Comparison of ENCODE assay signal across 11 cellular contexts in genomic region chr17:58153046-58153445, GRCh38. TPM values are rescaled to one million over a fixed set of nuclear protein-coding genes. Genes with fewer than 3 reads are reported as not detected.
DNase-seq lines count a peak whose midpoint lies in the region; ATAC-seq and TF ChIP-seq lines count a peak whose summit lies in the region.
"Had no signal": no experiment of that assay in that cellular context is flagged by ENCODE, and none has a peak within 500 bp of the region (broad histone marks: within the 10 kb centered on the region; RNA-seq: fewer than 3 reads in every experiment).

No MANE protein-coding gene starts in this region.

- H3K9me3 Mint-ChIP-seq in stimulated activated naive CD8-positive, alpha-beta T cell treated with anti-CD3 and anti-CD28 coated beads, Interleukin-15, amount 100 ng/mL, for 72 hours = peaks cover 0 to 4% of the 10 kb centered on the region in 2 donors

- intact Hi-C loops in left ventricle myocardium superior (cut with micrococcal nuclease) = no loop called here
- intact Hi-C loops in stomach (cut with DNase I; ENCODE audit: low total_unique reads) = no loop called here

- peaks cover 35% of the 10 kb centered on the region for H3K4me1 Mint-ChIP-seq in stimulated activated naive CD8-positive, alpha-beta T cell treated with anti-CD3 and anti-CD28 coated beads, Interleukin-15, amount 100 ng/mL, for 72 hours

- TF ChIP-seq CTCF in stomach (IDR thresholded peaks at IDR 0.05) = no peak

- DNase-seq in activated gamma-delta T cell treated with Interleukin-2 at 50 U/mL for 16 hours (peak; percentile 73), activated gamma-delta T cell (lab: John Stamatoyannopoulos, UW) (no peak), left ventricle myocardium superior (no peak), NCI-H446 treated with DMSO at 0.1 percent for 48 hours (lab: John Stamatoyannopoulos, UW) (no peak), stomach (no peak)
- DNase-seq in activated CD8-positive, alpha-beta memory T cell treated with anti-CD3 and anti-CD28 coated beads for 24 hours = peak; percentile 66
- DNase-seq in stimulated activated naive CD8-positive, alpha-beta T cell treated with anti-CD3 and anti-CD28 coated beads, Interleukin-15, amount 100 ng/mL, for 72 hours = peak in 1 of 2 donors; percentile 51
- DNase-seq: nucleus accumbens had no signal

- TF ChIP-seq EP300 in stomach (IDR thresholded peaks at IDR 0.05) = no peak

- H3K36me3 ChIP-seq in stomach = no peaks in the 10 kb centered on the region

- H3K27ac Mint-ChIP-seq in stimulated activated naive CD8-positive, alpha-beta T cell treated with anti-CD3 and anti-CD28 coated beads, Interleukin-15, amount 100 ng/mL, for 72 hours = peak overlapping the region; percentile 89 to 92

- H3K9me3 ChIP-seq in stomach = no peaks in the 10 kb centered on the region

- peak; percentile 48 for ATAC-seq in left ventricle myocardium superior
- peak; percentile 72 for ATAC-seq in stimulated activated naive CD8-positive, alpha-beta T cell treated with anti-CD3 and anti-CD28 coated beads, Interleukin-15, amount 100 ng/mL, for 72 hours
- ATAC-seq in GM21367 (IDR thresholded peaks at IDR 0.05; ENCODE audit: unreplicated experiment) = no peak

- no peaks in the 10 kb centered on the region for H3K27me3 Mint-ChIP-seq in stimulated activated naive CD8-positive, alpha-beta T cell treated with anti-CD3 and anti-CD28 coated beads, Interleukin-15, amount 100 ng/mL, for 72 hours

- no peak overlapping the region for H3K4me3 ChIP-seq in stomach

- no peak for TF ChIP-seq POLR2A in stomach (IDR thresholded peaks at IDR 0.05)

- H3K4me3 Mint-ChIP-seq in stimulated activated naive CD8-positive, alpha-beta T cell treated with anti-CD3 and anti-CD28 coated beads, Interleukin-15, amount 100 ng/mL, for 72 hours = peak overlapping the region; percentile 38 to 50

- H3K4me1 ChIP-seq in stomach = peaks cover 7 to 14% (median 11%) of the 10 kb centered on the region in 4 donors

- H3K27ac ChIP-seq in stomach = no peak overlapping the region
- H3K27ac ChIP-seq: HL-60 had no signal

- WGBS in stomach, 5 donors = 47 to 67% (median 56%) methylated on average over 2 of the region's 2 CpGs

- H3K27me3 ChIP-seq in stomach = peaks cover 0 to 68% (median 22%) of the 10 kb centered on the region in 3 donors

RNA-seq across cellular contexts. Expression of gene OR4D1, which starts 4.9 kb away (rescaled TPM):
- total RNA-seq in left ventricle myocardium superior = not detected
- not detected for total RNA-seq in stomach
- under 1 TPM in 1 of 3 donors, not detected in 2; 0.03 TPM for polyA plus RNA-seq in stomach

RNA-seq across cellular contexts. Expression of gene OR4D2, which starts 13.7 kb away (rescaled TPM):
- total RNA-seq in left ventricle myocardium superior = not detected
- not detected for total RNA-seq in stomach
- polyA plus RNA-seq in stomach = not detected
- total RNA-seq: temporal lobe had no signal

RNA-seq across cellular contexts. Expression of gene EPX, which starts 39.5 kb away (rescaled TPM):
- total RNA-seq in left ventricle myocardium superior (not detected), stomach (under 1 TPM in 1 of 5 donors, not detected in 4; 0.18 TPM)
- not detected for polyA plus RNA-seq in stomach
- total RNA-seq: temporal lobe had no signal

Comparison
In these comparisons a context has a peak if more than half of its experiments do, and no peak if none do; other contexts are left out.
1. DNase-seq: peak in activated gamma-delta T cell treated with Interleukin-2 at 50 U/mL for 16 hours (single experiment) and activated CD8-positive, alpha-beta memory T cell treated with anti-CD3 and anti-CD28 coated beads for 24 hours (single experiment); none in activated gamma-delta T cell (single experiment), left ventricle myocardium superior (single experiment), NCI-H446 treated with DMSO at 0.1 percent for 48 hours (single experiment) and stomach (single experiment).